ENCODE assay signal across 9 cellular contexts in the genomic region with DNA sequence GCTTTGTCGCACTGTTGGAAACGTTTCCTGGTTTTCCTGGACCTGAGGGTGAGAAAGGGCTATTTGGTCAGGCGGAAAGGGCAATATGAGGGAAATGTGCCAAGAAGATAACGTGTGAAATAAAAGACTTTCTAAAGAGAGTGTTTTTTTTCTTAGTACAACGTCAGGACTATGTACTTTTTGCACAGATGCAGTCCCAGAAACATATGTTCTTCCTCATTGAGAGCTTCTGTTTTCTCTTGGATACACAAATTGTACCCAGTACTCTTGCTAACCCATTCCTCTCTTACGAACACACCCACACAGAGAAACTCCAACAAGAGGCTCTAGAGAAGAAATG. TPM values are rescaled to one million over a fixed set of nuclear protein-coding genes. Genes with fewer than 3 reads are reported as not detected.
DNase-seq lines count a peak whose midpoint lies in the region; ATAC-seq, FAIRE-seq and TF ChIP-seq lines count a peak whose summit lies in the region.
"Had no signal": no experiment of that assay in that cellular context is flagged by ENCODE, and none has a peak within 500 bp of the region (broad histone marks: within the 10 kb centered on the region; RNA-seq: fewer than 3 reads in every experiment).

No MANE protein-coding gene starts in this region.

- TF ChIP-seq POLR2A in HepG2 (IDR thresholded peaks at IDR 0.05; ENCODE audit: insufficient read depth in 1 of 2, low read depth in 2 of 2, low read length in 2 of 2), result no peak

- no peaks in the 10 kb centered on the region for H3K79me2 ChIP-seq in astrocyte (ENCODE audit: insufficient read depth, low read length)
- peaks cover 31% of the 10 kb centered on the region for H3K79me2 ChIP-seq in HepG2 (ENCODE audit: insufficient read depth, low read length)

- no peak for DNase-seq in activated CD4-positive, alpha-beta T cell treated with anti-CD3 and anti-CD28 coated beads, Interleukin-2, amount 10 ng/mL, durations not matched to agents 7 days and 5 days
- no peak for DNase-seq in activated CD4-positive, alpha-beta T cell treated with anti-CD3 and anti-CD28 coated beads, Interleukin-2, amount 50 U/mL, for 48 hours
- DNase-seq in astrocyte (ENCODE audit: low read depth) (no peak), HepG2 (ENCODE audit: low spot score) (no peak), NCI-H1417 treated with DMSO at 0.1 percent for 48 hours (lab: John Stamatoyannopoulos, UW) (no peak), caudate nucleus (lab: John Stamatoyannopoulos, UW) (no peak), NCI-H345 (lab: John Stamatoyannopoulos, UW) (no peak)
- DNase-seq: HFFc6 had no signal

- H4K20me1 ChIP-seq in astrocyte (ENCODE audit: insufficient read depth, low read length) (no peaks in the 10 kb centered on the region), HepG2 (ENCODE audit: insufficient read depth, low read length) (0 out of 2 replicates have a peak, but pooled peaks cover 2% of the 10 kb centered on the region)

- TF ChIP-seq EP300 in HepG2 (IDR thresholded peaks at IDR 0.05; ENCODE audit: low read depth in 2 of 2, low read length in 2 of 2) (no peak), HepG2 (CRISPR knock-in tag; IDR thresholded peaks at IDR 0.05; ENCODE audit: borderline replicate concordance) (no peak)

- H3K27me3 Mint-ChIP-seq in activated CD4-positive, alpha-beta T cell treated with anti-CD3 and anti-CD28 coated beads, Interleukin-2, amount 10 ng/mL, durations not matched to agents 7 days and 5 days, result peaks cover 47% of the 10 kb centered on the region
- H3K27me3 Mint-ChIP-seq in astrocyte (ENCODE audit: low read depth, unreplicated experiment), result no peaks in the 10 kb centered on the region

- WGBS in HepG2 (ENCODE audit: low lambda C conversion rate), result 3% methylated on average over 6 of the region's 6 CpGs

- H3K9me3 Mint-ChIP-seq in activated CD4-positive, alpha-beta T cell treated with anti-CD3 and anti-CD28 coated beads, Interleukin-2, amount 10 ng/mL, durations not matched to agents 7 days and 5 days, result no peaks in the 10 kb centered on the region
- H3K9me3 Mint-ChIP-seq in astrocyte (ENCODE audit: unreplicated experiment), result no peaks in the 10 kb centered on the region

- TF ChIP-seq RAD21 in HepG2 (CRISPR knock-in tag; IDR thresholded peaks at IDR 0.05), result no peak

- H3K27ac ChIP-seq in astrocyte (ENCODE audit: low read depth, low read length), result no peak overlapping the region
- H3K27ac ChIP-seq in HepG2 (ENCODE audit: extremely low read length, insufficient read depth, low read length), result peak overlapping the region; percentile 50
- no peak overlapping the region for H3K27ac ChIP-seq in subcutaneous abdominal adipose tissue (ENCODE audit: low read depth, low read length)
- no peak overlapping the region for H3K27ac ChIP-seq in caudate nucleus (ENCODE audit: low read depth, low read length)

- H3K36me3 ChIP-seq in astrocyte (ENCODE audit: insufficient read depth, low read length) (no peaks in the 10 kb centered on the region), HepG2 (replicated peaks in 1 of 2; ENCODE audit: control insufficient read depth in 1 of 2, insufficient read depth in 2 of 2, low read length in 2 of 2) (no peaks in the 10 kb centered on the region; a peak in 1 of 5 replicates), subcutaneous abdominal adipose tissue (ENCODE audit: control insufficient read depth in 5 of 5, insufficient read depth in 5 of 5, low read length in 5 of 5) (no peaks in the 10 kb centered on the region)

- H3K9ac ChIP-seq in astrocyte (ENCODE audit: low read length) (peak overlapping the region; percentile 65), HepG2 (ENCODE audit: insufficient read depth, low read depth, low read length) (peak overlapping the region; percentile 67), subcutaneous abdominal adipose tissue (ENCODE audit: low read length in 5 of 5) (peak overlapping the region in 1 of 5 donors; percentile 77)

- TF ChIP-seq CTCF in astrocyte (IDR thresholded peaks at IDR 0.05; ENCODE audit: insufficient read depth, low read depth, low read length) (no peak), HepG2 (CRISPR knock-in tag; IDR thresholded peaks at IDR 0.05) (no peak)

- in situ Hi-C loops in HepG2 (cut with HindIII; ENCODE audit: extremely low pct_ligation_motif_present, low pct_unique_long_range_greater_than_20kb), result no loop called here

- no peak overlapping the region for H3K27ac Mint-ChIP-seq in activated CD4-positive, alpha-beta T cell treated with anti-CD3 and anti-CD28 coated beads, Interleukin-2, amount 10 ng/mL, durations not matched to agents 7 days and 5 days
- H3K27ac Mint-ChIP-seq in astrocyte (ENCODE audit: unreplicated experiment), result no peak overlapping the region
- H3K27ac Mint-ChIP-seq: HFFc6 had no signal

- H3K27me3 ChIP-seq in astrocyte (ENCODE audit: insufficient read depth, low read length), result peaks cover 11% of the 10 kb centered on the region
- no peaks in the 10 kb centered on the region for H3K27me3 ChIP-seq in HepG2 (ENCODE audit: control insufficient read depth in 1 of 2, insufficient read depth in 2 of 2, low read length in 2 of 2)
- peaks cover 0 to 16% (median 6%) of the 10 kb centered on the region in 5 donors for H3K27me3 ChIP-seq in subcutaneous abdominal adipose tissue (ENCODE audit: control insufficient read depth in 5 of 5, insufficient read depth in 4 of 5, low read length in 5 of 5)

- no peak for ATAC-seq in HepG2

- H3K9me3 ChIP-seq in astrocyte (ENCODE audit: insufficient read depth, low read depth, low read length) (no peaks in the 10 kb centered on the region), HepG2 (ENCODE audit: low read length) (no peaks in the 10 kb centered on the region), subcutaneous abdominal adipose tissue (ENCODE audit: control insufficient read depth in 5 of 5, low read length in 5 of 5) (no peaks in the 10 kb centered on the region)

- H3K4me3 ChIP-seq in astrocyte (ENCODE audit: insufficient read depth, low read depth, low read length) (peak overlapping the region; percentile 52), HepG2 (replicated peaks in 1 of 3; ENCODE audit: insufficient read depth in 1 of 3, low read depth in 2 of 3, low read length in 3 of 3) (peak overlapping the region; percentile 62 to 93 (median 78)), subcutaneous abdominal adipose tissue (ENCODE audit: low read depth in 1 of 5, low read length in 5 of 5) (peak overlapping the region; percentile 62 to 76 (median 73))

- H3K4me3 Mint-ChIP-seq in activated CD4-positive, alpha-beta T cell treated with anti-CD3 and anti-CD28 coated beads, Interleukin-2, amount 10 ng/mL, durations not matched to agents 7 days and 5 days, result peak overlapping the region; percentile 47
- H3K4me3 Mint-ChIP-seq in astrocyte (ENCODE audit: unreplicated experiment), result peak overlapping the region; percentile 86
- H3K4me3 Mint-ChIP-seq: HFFc6 had no signal

- CTCF ChIA-PET in activated CD4-positive, alpha-beta T cell treated with anti-CD3 and anti-CD28 coated beads, Interleukin-2, amount 10 ng/mL, durations not matched to agents 7 days and 5 days (lab: Charles Lee), result no interaction called here
- CTCF ChIA-PET in HepG2 (lab: Yijun Ruan, JAX; ENCODE audit: low intra/inter-chr PET ratio, low total read pairs), result no interaction called here

- H3K4me2 ChIP-seq in astrocyte (ENCODE audit: low read length) (peak overlapping the region; percentile 89), HepG2 (ENCODE audit: low read depth, low read length) (peak overlapping the region; percentile 83)

- intact Hi-C loops in HepG2 (cut with micrococcal nuclease; ENCODE audit: unreplicated experiment), result loop anchor here (2.0 to 5.0 kb wide), 2 partner anchors 22 to 40 kb away; no protein-coding TSS in a partner anchor

- H3K36me3 Mint-ChIP-seq in activated CD4-positive, alpha-beta T cell treated with anti-CD3 and anti-CD28 coated beads, Interleukin-2, amount 10 ng/mL, durations not matched to agents 7 days and 5 days (ENCODE audit: low read depth), result no peaks in the 10 kb centered on the region
- H3K36me3 Mint-ChIP-seq in astrocyte (ENCODE audit: low read depth, unreplicated experiment), result peaks cover 2% of the 10 kb centered on the region

- POLR2A ChIA-PET in activated CD4-positive, alpha-beta T cell treated with anti-CD3 and anti-CD28 coated beads, Interleukin-2, amount 10 ng/mL, durations not matched to agents 7 days and 5 days (lab: Charles Lee), result no interaction called here
- POLR2A ChIA-PET in HepG2 (lab: Yijun Ruan, JAX), result interaction anchor here (0.7 to 3.0 kb wide), 6 partner anchors 9 to 1571 kb away, joined by 3 to 24 read pairs (median 4); a partner anchor contains a TSS

- H3K4me1 Mint-ChIP-seq in activated CD4-positive, alpha-beta T cell treated with anti-CD3 and anti-CD28 coated beads, Interleukin-2, amount 10 ng/mL, durations not matched to agents 7 days and 5 days, result peaks cover 9% of the 10 kb centered on the region
- H3K4me1 Mint-ChIP-seq in astrocyte (ENCODE audit: low read depth, unreplicated experiment), result peaks cover 38% of the 10 kb centered on the region

- FAIRE-seq in astrocyte (lab: Jason Lieb, UNC), result no peak
- FAIRE-seq in HepG2 (lab: Jason Lieb, UNC), result no peak

- H2AFZ ChIP-seq in astrocyte (ENCODE audit: low read depth, low read length) (peak overlapping the region; percentile 75), HepG2 (ENCODE audit: low read length) (no peak overlapping the region)

- BruUV-seq in HepG2 (replicated peaks; lab: Mats Ljungman, UMichigan), result TSS peak; percentile 83

- H3K4me1 ChIP-seq in astrocyte (ENCODE audit: insufficient read depth, low read length) (peaks cover 6% of the 10 kb centered on the region), HepG2 (ENCODE audit: insufficient read depth, low read length) (peaks cover 65% of the 10 kb centered on the region), subcutaneous abdominal adipose tissue (ENCODE audit: control insufficient read depth in 5 of 5, insufficient read depth in 5 of 5, low read length in 5 of 5) (peaks cover 0 to 22% (median 15%) of the 10 kb centered on the region in 5 donors)

RNA-seq across cellular contexts. Expression of a gene that starts 0.7 kb away (rescaled TPM):
- not detected for total RNA-seq in activated CD4-positive, alpha-beta T cell treated with anti-CD3 and anti-CD28 coated beads, Interleukin-2, amount 10 ng/mL, durations not matched to agents 7 days and 5 days
- total RNA-seq in astrocyte (18.7 and 35.4 TPM in 2 replicates), HepG2 (2016; rRNA removed; fragmentation: Illumina TruSeq; extraction: Trizol) (25.3 and 27.5 TPM in 2 replicates)
- total RNA-seq in HepG2 (2016; cell fraction: cytosol; rRNA removed; fragmentation: Illumina TruSeq; extraction: Trizol; ENCODE audit: low read depth), result 4.7 and 5.4 TPM in 2 replicates
- total RNA-seq in HepG2 (2016; cell fraction: insoluble cytoplasmic fraction; rRNA removed; fragmentation: Illumina TruSeq; extraction: Trizol), result 25.1 and 27.8 TPM in 2 replicates
- total RNA-seq in HepG2 (2016; cell fraction: membrane; rRNA removed; fragmentation: Illumina TruSeq; extraction: Trizol), result 13.0 and 15.4 TPM in 2 replicates
- 33.3 and 34.1 TPM in 2 replicates for total RNA-seq in HepG2 (2016; cell fraction: nucleus; rRNA removed; fragmentation: Illumina TruSeq; extraction: Trizol)
- polyA plus RNA-seq in HepG2 (2011; rRNA removed), result 11.5 and 15.1 TPM in 2 replicates
- 10.5 and 12.5 TPM in 2 replicates for polyA plus RNA-seq in HepG2 (2011; cell fraction: cytosol; rRNA removed)
- polyA plus RNA-seq in HepG2 (2011; cell fraction: nucleus; rRNA removed), result 10.5 and 14.0 TPM in 2 replicates
- 8.6 and 13.0 TPM in 2 replicates for polyA plus RNA-seq in HepG2 (2012)
- polyA plus RNA-seq in HepG2 (2016; cell fraction: cytosol; fragmentation: Illumina TruSeq; extraction: Trizol; ENCODE audit: low read depth), result 3.6 and 4.0 TPM in 2 replicates
- 29.1 and 36.7 TPM in 2 replicates for polyA plus RNA-seq in HepG2 (2016; cell fraction: insoluble cytoplasmic fraction; fragmentation: Illumina TruSeq; extraction: Trizol; ENCODE audit: low read depth)
- polyA plus RNA-seq in HepG2 (2016; cell fraction: membrane; fragmentation: Illumina TruSeq; extraction: Trizol; ENCODE audit: low read depth), result 8.6 and 9.7 TPM in 2 replicates
- polyA plus RNA-seq in HepG2 (2016; cell fraction: nucleus; fragmentation: Illumina TruSeq; extraction: Trizol; ENCODE audit: insufficient read depth, low read depth), result 20.5 and 26.3 TPM in 2 replicates
- 10.4 and 30.2 TPM in 2 replicates for polyA minus RNA-seq in HepG2 (2011; rRNA and poly(A)+ RNA removed; ENCODE audit: low replicate concordance)
- 14.1 and 17.4 TPM in 2 replicates for polyA minus RNA-seq in HepG2 (2011; cell fraction: cytosol; rRNA and poly(A)+ RNA removed)
- 57.2 and 60.5 TPM in 2 replicates for polyA minus RNA-seq in HepG2 (2011; cell fraction: nucleus; rRNA and poly(A)+ RNA removed)

Comparison
In these comparisons a context has a peak if more than half of its experiments do, and no peak if none do; other contexts are left out.
1. RNA of a gene that starts 0.7 kb away (total RNA-seq): 18.7 to 35.4 TPM in astrocyte and 4.7 to 34.1 TPM in HepG2; not detected in activated CD4-positive, alpha-beta T cell treated with anti-CD3 and anti-CD28 coated beads, Interleukin-2, amount 10 ng/mL, durations not matched to agents 7 days and 5 days; every median in the first group is over 4 times any median in the second.
2. Peak in every context shown above with its lines, with median percentiles within 50 percentile points of each other: H3K4me3 ChIP-seq.